ENCODE assay signal across 20 cellular contexts in the genomic region with DNA sequence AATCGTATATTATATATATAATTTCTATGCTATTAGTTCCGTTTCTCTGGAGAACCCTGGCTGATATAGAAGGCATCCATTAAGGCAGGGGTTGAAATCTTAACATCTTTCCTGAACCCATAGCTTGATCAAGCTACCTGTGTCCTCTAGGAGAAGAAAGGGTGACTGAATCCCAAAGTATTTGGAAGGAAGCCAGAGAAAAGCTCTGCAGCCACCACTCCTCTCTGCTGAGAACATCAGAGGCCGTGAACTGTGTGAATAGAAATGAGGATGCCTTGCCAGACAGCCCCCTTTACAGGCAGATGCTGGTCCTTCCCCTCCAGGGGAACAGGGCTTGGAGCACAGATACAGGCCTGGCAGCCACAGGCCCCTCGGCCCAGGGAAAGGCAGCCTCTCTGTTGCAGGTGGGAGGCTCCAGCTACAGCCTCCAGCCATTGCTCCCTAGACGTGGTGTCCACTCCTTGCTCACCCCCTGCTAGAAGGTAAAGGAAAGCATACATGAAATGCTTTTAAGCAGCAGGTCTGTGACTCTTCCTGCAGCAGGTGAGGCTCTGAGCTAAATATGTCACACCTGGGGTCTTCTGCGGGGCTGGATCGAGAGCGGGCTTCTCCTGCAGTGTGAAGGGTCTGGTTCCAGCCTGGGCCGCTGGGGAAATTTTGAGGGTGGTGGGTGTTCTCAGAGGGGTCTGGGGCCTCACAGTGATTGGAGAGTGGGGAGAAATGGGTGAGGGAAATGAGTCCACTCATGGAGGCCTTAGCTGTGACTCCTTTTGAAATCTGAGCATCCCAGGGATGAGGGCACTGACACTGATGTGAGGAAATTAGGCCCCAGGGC.
DNase-seq lines count a peak whose midpoint lies in the region; ATAC-seq and TF ChIP-seq lines count a peak whose summit lies in the region.
"Had no signal": no experiment of that assay in that cellular context is flagged by ENCODE, and none has a peak within 500 bp of the region (broad histone marks: within the 10 kb centered on the region; RNA-seq: fewer than 3 reads in every experiment).

No MANE protein-coding gene starts in this region.

- no peaks in the 10 kb centered on the region for H3K79me2 ChIP-seq in hepatocyte

- H3K4me3 ChIP-seq in hepatocyte: no peak overlapping the region
- H3K4me3 ChIP-seq in gastrocnemius medialis: no peak overlapping the region
- H3K4me3 ChIP-seq: BLaER1 treated with 17β-estradiol and CSF1 and Interleukin-3, amounts not matched to agents 10 nM and 100 nM; skin epidermis had no signal

- CTCF ChIA-PET in RWPE1 (lab: Yijun Ruan, JAX): no interaction called here

- POLR2A ChIA-PET in RWPE1 (lab: Yijun Ruan, JAX; ENCODE audit: low non-redundant PET): no interaction called here

- TF ChIP-seq CTCF in RWPE1 (conservative IDR thresholded peaks at IDR 0.05; ENCODE audit: low read depth): no peak
- no peak for TF ChIP-seq CTCF in hepatocyte (IDR thresholded peaks at IDR 0.05; ENCODE audit: poor library complexity)
- TF ChIP-seq CTCF in gastrocnemius medialis (IDR thresholded peaks at IDR 0.05 in 4 of 5, conservative IDR thresholded peaks at IDR 0.05 in 1 of 5): no peak

- no peak overlapping the region for H3K4me2 ChIP-seq in hepatocyte
- H3K4me2 ChIP-seq: BLaER1 treated with 17β-estradiol and CSF1 and Interleukin-3, amounts not matched to agents 10 nM and 100 nM had no signal

- DNase-seq in NCI-H1694 (lab: John Stamatoyannopoulos, UW): peak; percentile 71
- DNase-seq in RWPE1 (ENCODE audit: low spot score): peak; percentile 12
- no peak for DNase-seq in hepatocyte (ENCODE audit: low spot score)
- DNase-seq in gastrocnemius medialis: no peak
- DNase-seq in T-helper 9 cell: no peak
- no peak for DNase-seq in LoVo (ENCODE audit: low spot score)
- DNase-seq: activated CD8-positive, alpha-beta T cell treated with anti-CD3 and anti-CD28 coated beads, Interleukin-2, amount 10 ng/mL, durations not matched to agents 7 days and 5 days; amygdala; cortex of kidney; DND-41; hypothalamus; NCI-H1105 treated with DMSO at 0.1 percent for 48 hours; NCI-H526; stimulated activated naive CD4-positive, alpha-beta T cell had no signal

- TF ChIP-seq POLR2A in gastrocnemius medialis (IDR thresholded peaks at IDR 0.05): no peak

- H3K9me2 ChIP-seq in hepatocyte (replicated peaks; ENCODE audit: insufficient read depth): no peaks in the 10 kb centered on the region

- H3K4me1 ChIP-seq in hepatocyte (ENCODE audit: insufficient read depth): peaks cover 32% of the 10 kb centered on the region
- peaks cover 19 to 23% of the 10 kb centered on the region in 2 donors for H3K4me1 ChIP-seq in gastrocnemius medialis

- H3K27ac ChIP-seq in RWPE1 (no peak overlapping the region), hepatocyte (peak overlapping the region; percentile 88), gastrocnemius medialis (peak overlapping the region in 3 of 4 donors; percentile 6 to 76 (median 62))
- H3K27ac ChIP-seq: BLaER1 treated with 17β-estradiol and CSF1 and Interleukin-3, amounts not matched to agents 10 nM and 100 nM; neutrophil; VCaP had no signal

- intact Hi-C loops in gastrocnemius medialis (cut with DNase I; ENCODE audit: low total_unique reads): loop anchor here (5.0 kb wide), 1 partner anchor 237 kb away; no protein-coding TSS in a partner anchor

- in situ Hi-C loops in gastrocnemius medialis (cut with MboI; ENCODE audit: low sequenced_read_pairs in 4 of 4): no loop called here

- no peak for ATAC-seq in gastrocnemius medialis
- ATAC-seq in GM21529 (IDR thresholded peaks at IDR 0.05; ENCODE audit: unreplicated experiment): no peak
- ATAC-seq: activated CD8-positive, alpha-beta T cell treated with anti-CD3 and anti-CD28 coated beads, Interleukin-2, amount 10 ng/mL, durations not matched to agents 7 days and 5 days; Panc1 had no signal

- no peaks in the 10 kb centered on the region for H3K9me3 ChIP-seq in hepatocyte (ENCODE audit: low read depth)
- no peaks in the 10 kb centered on the region for H3K9me3 ChIP-seq in gastrocnemius medialis
- H3K9me3 ChIP-seq: neutrophil had no signal

- H4K20me1 ChIP-seq in hepatocyte (ENCODE audit: insufficient read depth, poor library complexity, severe bottlenecking): no peaks in the 10 kb centered on the region

- H3K27me3 ChIP-seq in hepatocyte: no peaks in the 10 kb centered on the region
- no peaks in the 10 kb centered on the region for H3K27me3 ChIP-seq in gastrocnemius medialis

- no peaks in the 10 kb centered on the region for H3K36me3 ChIP-seq in hepatocyte (replicated peaks; ENCODE audit: insufficient read depth, low read depth)
- no peaks in the 10 kb centered on the region for H3K36me3 ChIP-seq in gastrocnemius medialis
- H3K36me3 ChIP-seq: BLaER1 treated with 17β-estradiol and CSF1 and Interleukin-3, amounts not matched to agents 10 nM and 100 nM; neutrophil had no signal

- WGBS in hepatocyte (ENCODE audit: low lambda C conversion rate, missing lambda C conversion rate): 84% methylated on average over 9 of the region's 9 CpGs

- no peak overlapping the region for H2AFZ ChIP-seq in hepatocyte

Comparison
In these comparisons a context has a peak if more than half of its experiments do, and no peak if none do; other contexts are left out.
1. DNase-seq: peak in NCI-H1694 (single experiment) and RWPE1 (single experiment); none in hepatocyte (single experiment), gastrocnemius medialis (0 of 2), T-helper 9 cell (single experiment) and LoVo (single experiment).